ENCODE assay signal across 10 cellular contexts in genomic region chr11:279040-279965, GRCh38. TPM values are rescaled to one million over a fixed set of nuclear protein-coding genes. Genes with fewer than 3 reads are reported as not detected.
DNase-seq lines count a peak whose midpoint lies in the region; ATAC-seq and TF ChIP-seq lines count a peak whose summit lies in the region.
"Had no signal": no experiment of that assay in that cellular context is flagged by ENCODE, and none has a peak within 500 bp of the region (broad histone marks: within the 10 kb centered on the region; RNA-seq: fewer than 3 reads in every experiment).

No MANE protein-coding gene starts in this region.

- H3K27ac ChIP-seq in CD8-positive, alpha-beta T cell (ENCODE audit: low read depth, low read length), result peak overlapping the region; percentile 57
- no peak overlapping the region for H3K27ac ChIP-seq in esophagus (ENCODE audit: low read depth in 2 of 2, low read length in 1 of 2)

- peak overlapping the region; percentile 87 for H3K4me3 Mint-ChIP-seq in CD8-positive, alpha-beta T cell
- H3K4me3 Mint-ChIP-seq in T-helper 1 cell treated with Interleukin-12 subunit alpha and Interleukin-12 subunit beta and Interleukin-4 antibody, amounts not matched to agents 30 μg/mL and 1 μg/mL, for 36 hours, result peak overlapping the region; percentile 85
- H3K4me3 Mint-ChIP-seq: type B pancreatic cell had no signal

- DNase-seq in CD8-positive, alpha-beta T cell, result peak in 3 of 7 experiments; percentile 26 to 63 (median 29)
- DNase-seq in posterior vena cava (ENCODE audit: low spot score) (peak; percentile 81), superior temporal gyrus (ENCODE audit: extremely low spot score) (no peak), GM19240 (ENCODE audit: insufficient read length, low spot score) (no peak), DMS114 treated with DMSO at 0.1 percent for 48 hours (lab: John Stamatoyannopoulos, UW; ENCODE audit: unreplicated experiment) (no peak)

- POLR2A ChIA-PET in CD8-positive, alpha-beta T cell (lab: Charles Lee), result interaction anchor here (0.8 to 10.0 kb wide), 16 partner anchors 10 to 136 kb away, joined by 3 to 214 read pairs (median 7); partner anchors contain the start of genes BET1L, IFITM5, PGGHG and RIC8A

- CTCF ChIA-PET in CD8-positive, alpha-beta T cell (lab: Charles Lee), result interaction anchor here (0.9 to 12.6 kb wide), 11 partner anchors 8 to 84 kb away, joined by 3 to 117 read pairs (median 4); partner anchors contain the start of gene PSMD13

- H3K9me3 Mint-ChIP-seq in CD8-positive, alpha-beta T cell, result peaks cover 14% of the 10 kb centered on the region
- H3K9me3 Mint-ChIP-seq in T-helper 1 cell treated with Interleukin-12 subunit alpha and Interleukin-12 subunit beta and Interleukin-4 antibody, amounts not matched to agents 30 μg/mL and 1 μg/mL, for 36 hours, result peaks cover 5% of the 10 kb centered on the region
- H3K9me3 Mint-ChIP-seq: type B pancreatic cell had no signal

- 12% methylated on average over 89 to 97 of the region's 97 CpGs for WGBS in esophagus, 2 donors

- intact Hi-C loops in CD8-positive, alpha-beta T cell (cut with DNase I, micrococcal nuclease), result no loop called here
- intact Hi-C loops in posterior vena cava (cut with DNase I), result no loop called here

- no peaks in the 10 kb centered on the region for H3K9me3 ChIP-seq in CD8-positive, alpha-beta T cell (ENCODE audit: low read length)
- no peaks in the 10 kb centered on the region for H3K9me3 ChIP-seq in esophagus (ENCODE audit: control insufficient read depth in 2 of 2, insufficient read depth in 1 of 2, low read depth in 1 of 2, low read length in 1 of 2)

- peak; percentile 22 for ATAC-seq in CD8-positive, alpha-beta T cell
- no peak for ATAC-seq in HG02938 (IDR thresholded peaks at IDR 0.05; ENCODE audit: unreplicated experiment)

- H3K4me3 ChIP-seq in CD8-positive, alpha-beta T cell (ENCODE audit: low read depth, low read length), result peak overlapping the region; percentile 70
- H3K4me3 ChIP-seq in esophagus (ENCODE audit: low read depth in 1 of 2, low read length in 2 of 2), result peak overlapping the region; percentile 23 to 29

- peaks cover 53% of the 10 kb centered on the region for H3K4me1 Mint-ChIP-seq in CD8-positive, alpha-beta T cell (ENCODE audit: low read depth)
- H3K4me1 Mint-ChIP-seq in T-helper 1 cell treated with Interleukin-12 subunit alpha and Interleukin-12 subunit beta and Interleukin-4 antibody, amounts not matched to agents 30 μg/mL and 1 μg/mL, for 36 hours (ENCODE audit: low read depth), result peaks cover 43% of the 10 kb centered on the region

- H3K4me1 ChIP-seq in CD8-positive, alpha-beta T cell (ENCODE audit: insufficient read depth, low read length), result peaks cover 48% of the 10 kb centered on the region
- H3K4me1 ChIP-seq in esophagus (ENCODE audit: control insufficient read depth in 2 of 2, insufficient read depth in 2 of 2, low read length in 1 of 2), result peaks cover 7 to 22% of the 10 kb centered on the region in 2 donors

- TF ChIP-seq CTCF in CD8-positive, alpha-beta T cell (IDR thresholded peaks at IDR 0.05), result no peak

- H3K27me3 Mint-ChIP-seq in CD8-positive, alpha-beta T cell (ENCODE audit: low read depth), result no peaks in the 10 kb centered on the region
- peaks cover 49% of the 10 kb centered on the region for H3K27me3 Mint-ChIP-seq in T-helper 1 cell treated with Interleukin-12 subunit alpha and Interleukin-12 subunit beta and Interleukin-4 antibody, amounts not matched to agents 30 μg/mL and 1 μg/mL, for 36 hours (ENCODE audit: low read depth)

- no peaks in the 10 kb centered on the region for H3K36me3 ChIP-seq in CD8-positive, alpha-beta T cell (ENCODE audit: insufficient read depth, low read length)
- no peaks in the 10 kb centered on the region for H3K36me3 ChIP-seq in esophagus (ENCODE audit: control insufficient read depth in 2 of 2, insufficient read depth in 2 of 2, low read length in 1 of 2)

- H3K36me3 Mint-ChIP-seq in CD8-positive, alpha-beta T cell, result peaks cover 27% of the 10 kb centered on the region
- H3K36me3 Mint-ChIP-seq in T-helper 1 cell treated with Interleukin-12 subunit alpha and Interleukin-12 subunit beta and Interleukin-4 antibody, amounts not matched to agents 30 μg/mL and 1 μg/mL, for 36 hours (ENCODE audit: low read depth), result peaks cover 43% of the 10 kb centered on the region
- H3K36me3 Mint-ChIP-seq: type B pancreatic cell had no signal

- H3K27ac Mint-ChIP-seq in CD8-positive, alpha-beta T cell, result peak overlapping the region; percentile 92
- H3K27ac Mint-ChIP-seq in T-helper 1 cell treated with Interleukin-12 subunit alpha and Interleukin-12 subunit beta and Interleukin-4 antibody, amounts not matched to agents 30 μg/mL and 1 μg/mL, for 36 hours, result no peak overlapping the region
- H3K27ac Mint-ChIP-seq: type B pancreatic cell had no signal

- H3K27me3 ChIP-seq in CD8-positive, alpha-beta T cell (ENCODE audit: insufficient read depth, low read length), result no peaks in the 10 kb centered on the region
- peaks cover 0 to 25% of the 10 kb centered on the region in 2 donors for H3K27me3 ChIP-seq in esophagus (ENCODE audit: control insufficient read depth in 1 of 2, insufficient read depth in 2 of 2, low read length in 2 of 2)

RNA-seq across cellular contexts. Expression of gene NLRP6, which starts 1.1 kb away (rescaled TPM):
- 10 to 100 TPM; 24.8 to 26.2 TPM for total RNA-seq in CD8-positive, alpha-beta T cell
- polyA plus RNA-seq in esophagus, result under 1 TPM; 0.05 to 0.06 TPM
- under 1 TPM; 0.38 to 0.42 TPM for total RNA-seq in posterior vena cava
- polyA plus RNA-seq: keratinocyte had no signal

RNA-seq across cellular contexts. Expression of gene PGGHG, which starts 9.6 kb away (rescaled TPM):
- total RNA-seq in CD8-positive, alpha-beta T cell, result 100 to 1,000 TPM; 902 to 919 TPM
- 10 to 100 TPM; 10.3 to 38.9 TPM for polyA plus RNA-seq in esophagus
- total RNA-seq in posterior vena cava, result 10 to 100 TPM; 18.8 to 20.7 TPM

RNA-seq across cellular contexts. Expression of gene IFITM5, which starts 20.0 kb away (rescaled TPM):
- total RNA-seq in CD8-positive, alpha-beta T cell, result not detected
- not detected for polyA plus RNA-seq in esophagus
- total RNA-seq in posterior vena cava, result not detected
- polyA plus RNA-seq: keratinocyte had no signal

RNA-seq across cellular contexts. Expression of gene IFITM2, which starts 28.3 kb away (rescaled TPM):
- total RNA-seq in CD8-positive, alpha-beta T cell, result 100 to 1,000 TPM; 283 to 295 TPM
- polyA plus RNA-seq in esophagus, result 100 to 1,000 TPM in 1 of 2 donors, 10 to 100 TPM in 1; 72.3 to 165 TPM
- 100 to 1,000 TPM; 647 to 724 TPM for total RNA-seq in posterior vena cava

RNA-seq across cellular contexts. Expression of gene IFITM1, which starts 34.5 kb away (rescaled TPM):
- total RNA-seq in CD8-positive, alpha-beta T cell, result 100 to 1,000 TPM; 223 to 251 TPM
- 100 to 1,000 TPM in 1 of 2 donors, 10 to 100 TPM in 1; 48.2 to 112 TPM for polyA plus RNA-seq in esophagus
- total RNA-seq in posterior vena cava, result 100 to 1,000 TPM; 205 to 275 TPM

Comparison
In these comparisons a context has a peak if more than half of its experiments do, and no peak if none do; other contexts are left out.
1. RNA of gene NLRP6, which starts 1.1 kb away (total RNA-seq): 24.8 to 26.2 TPM in CD8-positive, alpha-beta T cell; 0.38 to 0.42 TPM in posterior vena cava; every median in the first group is over 10 times any median in the second.
2. RNA of gene PGGHG, which starts 9.6 kb away (total RNA-seq): 902 to 919 TPM in CD8-positive, alpha-beta T cell; 18.8 to 20.7 TPM in posterior vena cava; every median in the first group is over 10 times any median in the second.